ENCODE assay signal across 1 cellular context in genomic region chr20:32580970-32581838, GRCh38.
TF ChIP-seq lines count a peak whose summit lies in the region.

No MANE protein-coding gene starts in this region.

TF ChIP-seq in HepG2, 621 proteins besides CTCF, POLR2A, EP300 and RAD21 (continued from another document and continues in another):
- TF ChIP-seq, protein P1, sequence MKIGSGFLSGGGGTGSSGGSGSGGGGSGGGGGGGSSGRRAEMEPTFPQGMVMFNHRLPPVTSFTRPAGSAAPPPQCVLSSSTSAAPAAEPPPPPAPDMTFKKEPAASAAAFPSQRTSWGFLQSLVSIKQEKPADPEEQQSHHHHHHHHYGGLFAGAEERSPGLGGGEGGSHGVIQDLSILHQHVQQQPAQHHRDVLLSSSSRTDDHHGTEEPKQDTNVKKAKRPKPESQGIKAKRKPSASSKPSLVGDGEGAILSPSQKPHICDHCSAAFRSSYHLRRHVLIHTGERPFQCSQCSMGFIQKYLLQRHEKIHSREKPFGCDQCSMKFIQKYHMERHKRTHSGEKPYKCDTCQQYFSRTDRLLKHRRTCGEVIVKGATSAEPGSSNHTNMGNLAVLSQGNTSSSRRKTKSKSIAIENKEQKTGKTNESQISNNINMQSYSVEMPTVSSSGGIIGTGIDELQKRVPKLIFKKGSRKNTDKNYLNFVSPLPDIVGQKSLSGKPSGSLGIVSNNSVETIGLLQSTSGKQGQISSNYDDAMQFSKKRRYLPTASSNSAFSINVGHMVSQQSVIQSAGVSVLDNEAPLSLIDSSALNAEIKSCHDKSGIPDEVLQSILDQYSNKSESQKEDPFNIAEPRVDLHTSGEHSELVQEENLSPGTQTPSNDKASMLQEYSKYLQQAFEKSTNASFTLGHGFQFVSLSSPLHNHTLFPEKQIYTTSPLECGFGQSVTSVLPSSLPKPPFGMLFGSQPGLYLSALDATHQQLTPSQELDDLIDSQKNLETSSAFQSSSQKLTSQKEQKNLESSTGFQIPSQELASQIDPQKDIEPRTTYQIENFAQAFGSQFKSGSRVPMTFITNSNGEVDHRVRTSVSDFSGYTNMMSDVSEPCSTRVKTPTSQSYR (CRISPR knock-in tag; IDR thresholded peaks at IDR 0.05; ENCODE audit: borderline replicate concordance) = 0 out of 2 replicates have a peak, but pooled peaks have one; percentile 11
- TF ChIP-seq ZNF383 (CRISPR knock-in tag; IDR thresholded peaks at IDR 0.05; ENCODE audit: borderline replicate concordance) (no peak), HDAC1 (CRISPR knock-in tag; IDR thresholded peaks at IDR 0.05) (no peak), TOE1 (CRISPR knock-in tag; IDR thresholded peaks at IDR 0.05) (no peak), MYPOP (CRISPR knock-in tag; IDR thresholded peaks at IDR 0.05) (no peak), PHF21A (CRISPR knock-in tag; IDR thresholded peaks at IDR 0.05) (peak; percentile 77), ZNF292 (CRISPR knock-in tag; IDR thresholded peaks at IDR 0.05; ENCODE audit: borderline replicate concordance, low read depth) (no peak), ZNF530 (CRISPR knock-in tag; IDR thresholded peaks at IDR 0.05; ENCODE audit: low read depth) (no peak), ZNF550 (CRISPR knock-in tag; IDR thresholded peaks at IDR 0.05; ENCODE audit: borderline replicate concordance) (no peak), NCOA2 (CRISPR knock-in tag; IDR thresholded peaks at IDR 0.05) (0 out of 2 replicates have a peak, but pooled peaks have one; percentile 12), MTA3 (CRISPR knock-in tag; IDR thresholded peaks at IDR 0.05) (no peak), DPF2 (CRISPR knock-in tag; IDR thresholded peaks at IDR 0.05; ENCODE audit: borderline replicate concordance, low read depth) (peak; percentile 4; the same call in 1 of the 2 replicates), RBAK (CRISPR knock-in tag; IDR thresholded peaks at IDR 0.05) (no peak), ZMAT3 (CRISPR knock-in tag; conservative IDR thresholded peaks at IDR 0.05) (no peak; the same call in 1 of the 2 replicates), ZEB1 (IDR thresholded peaks at IDR 0.05; ENCODE audit: insufficient replicate concordance, low read depth) (peak; percentile 63), MXD4 (CRISPR knock-in tag; IDR thresholded peaks at IDR 0.05) (no peak), ATF7-NPFF (CRISPR knock-in tag; IDR thresholded peaks at IDR 0.05; ENCODE audit: low read depth) (no peak), CBX1 (IDR thresholded peaks at IDR 0.05; ENCODE audit: low read depth) (no peak), ZFP90 (CRISPR knock-in tag; IDR thresholded peaks at IDR 0.05; ENCODE audit: borderline replicate concordance) (no peak), AGO1 (IDR thresholded peaks at IDR 0.05; ENCODE audit: low read depth, low read length, poor library complexity, severe bottlenecking) (no peak), NFRKB (IDR thresholded peaks at IDR 0.05) (no peak), ZNF446 (CRISPR knock-in tag; IDR thresholded peaks at IDR 0.05) (no peak), ZIK1 (CRISPR knock-in tag; IDR thresholded peaks at IDR 0.05; ENCODE audit: borderline replicate concordance, low read depth) (no peak; the same call in 1 of the 2 replicates), ZBTB40 (IDR thresholded peaks at IDR 0.05) (no peak), ZBTB40 (CRISPR knock-in tag; IDR thresholded peaks at IDR 0.05) (no peak; the same call in 1 of the 2 replicates), PPARG (CRISPR knock-in tag; conservative IDR thresholded peaks at IDR 0.05) (no peak), ZNF253 (CRISPR knock-in tag; IDR thresholded peaks at IDR 0.05; ENCODE audit: borderline replicate concordance) (no peak), PLRG1 (conservative IDR thresholded peaks at IDR 0.05) (no peak), ZNF510 (CRISPR knock-in tag; IDR thresholded peaks at IDR 0.05; ENCODE audit: low read depth) (no peak), MYC (CRISPR knock-in tag; IDR thresholded peaks at IDR 0.05; ENCODE audit: borderline replicate concordance) (0 out of 2 replicates have a peak, but pooled peaks have one; percentile 2), MED8 (CRISPR knock-in tag; IDR thresholded peaks at IDR 0.05; ENCODE audit: insufficient replicate concordance) (no peak), ZNF256 (CRISPR knock-in tag; conservative IDR thresholded peaks at IDR 0.05) (no peak), WIZ (CRISPR knock-in tag; IDR thresholded peaks at IDR 0.05) (no peak), ZNF101 (CRISPR knock-in tag; IDR thresholded peaks at IDR 0.05; ENCODE audit: borderline replicate concordance, low read depth) (no peak), TRIM24 (CRISPR knock-in tag; IDR thresholded peaks at IDR 0.05) (no peak), AKAP8 (CRISPR knock-in tag; IDR thresholded peaks at IDR 0.05) (no peak), ZNF775 (CRISPR knock-in tag; IDR thresholded peaks at IDR 0.05; ENCODE audit: borderline replicate concordance) (no peak), NAIF1 (CRISPR knock-in tag; IDR thresholded peaks at IDR 0.05; ENCODE audit: borderline replicate concordance) (no peak), ZNF766 (CRISPR knock-in tag; IDR thresholded peaks at IDR 0.05; ENCODE audit: borderline replicate concordance) (0 out of 2 replicates have a peak, but pooled peaks have one; percentile 14), ZNF33A (CRISPR knock-in tag; IDR thresholded peaks at IDR 0.05; ENCODE audit: borderline replicate concordance) (no peak)
- TF ChIP-seq, protein P2, sequence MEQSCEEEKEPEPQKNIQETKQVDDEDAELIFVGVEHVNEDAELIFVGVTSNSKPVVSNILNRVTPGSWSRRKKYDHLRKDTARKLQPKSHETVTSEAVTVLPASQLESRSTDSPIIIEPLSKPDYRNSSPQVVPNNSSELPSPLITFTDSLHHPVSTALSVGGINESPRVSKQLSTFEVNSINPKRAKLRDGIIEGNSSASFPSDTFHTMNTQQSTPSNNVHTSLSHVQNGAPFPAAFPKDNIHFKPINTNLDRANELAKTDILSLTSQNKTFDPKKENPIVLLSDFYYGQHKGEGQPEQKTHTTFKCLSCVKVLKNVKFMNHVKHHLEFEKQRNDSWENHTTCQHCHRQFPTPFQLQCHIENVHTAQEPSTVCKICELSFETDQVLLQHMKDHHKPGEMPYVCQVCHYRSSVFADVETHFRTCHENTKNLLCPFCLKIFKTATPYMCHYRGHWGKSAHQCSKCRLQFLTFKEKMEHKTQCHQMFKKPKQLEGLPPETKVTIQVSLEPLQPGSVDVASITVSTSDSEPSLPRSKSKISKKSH (CRISPR knock-in tag; IDR thresholded peaks at IDR 0.05; ENCODE audit: borderline replicate concordance) = 0 out of 2 replicates have a peak, but pooled peaks have one; percentile 55
- TF ChIP-seq, protein P3, sequence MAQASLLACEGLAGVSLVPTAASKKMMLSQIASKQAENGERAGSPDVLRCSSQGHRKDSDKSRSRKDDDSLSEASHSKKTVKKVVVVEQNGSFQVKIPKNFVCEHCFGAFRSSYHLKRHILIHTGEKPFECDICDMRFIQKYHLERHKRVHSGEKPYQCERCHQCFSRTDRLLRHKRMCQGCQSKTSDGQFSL (CRISPR knock-in tag; IDR thresholded peaks at IDR 0.05) = peak; percentile 29; the same call in 1 of the 2 replicates
- TF ChIP-seq, protein P4, sequence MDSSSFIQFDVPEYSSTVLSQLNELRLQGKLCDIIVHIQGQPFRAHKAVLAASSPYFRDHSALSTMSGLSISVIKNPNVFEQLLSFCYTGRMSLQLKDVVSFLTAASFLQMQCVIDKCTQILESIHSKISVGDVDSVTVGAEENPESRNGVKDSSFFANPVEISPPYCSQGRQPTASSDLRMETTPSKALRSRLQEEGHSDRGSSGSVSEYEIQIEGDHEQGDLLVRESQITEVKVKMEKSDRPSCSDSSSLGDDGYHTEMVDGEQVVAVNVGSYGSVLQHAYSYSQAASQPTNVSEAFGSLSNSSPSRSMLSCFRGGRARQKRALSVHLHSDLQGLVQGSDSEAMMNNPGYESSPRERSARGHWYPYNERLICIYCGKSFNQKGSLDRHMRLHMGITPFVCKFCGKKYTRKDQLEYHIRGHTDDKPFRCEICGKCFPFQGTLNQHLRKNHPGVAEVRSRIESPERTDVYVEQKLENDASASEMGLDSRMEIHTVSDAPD (CRISPR knock-in tag; IDR thresholded peaks at IDR 0.05) = no peak
- TF ChIP-seq, protein P5, sequence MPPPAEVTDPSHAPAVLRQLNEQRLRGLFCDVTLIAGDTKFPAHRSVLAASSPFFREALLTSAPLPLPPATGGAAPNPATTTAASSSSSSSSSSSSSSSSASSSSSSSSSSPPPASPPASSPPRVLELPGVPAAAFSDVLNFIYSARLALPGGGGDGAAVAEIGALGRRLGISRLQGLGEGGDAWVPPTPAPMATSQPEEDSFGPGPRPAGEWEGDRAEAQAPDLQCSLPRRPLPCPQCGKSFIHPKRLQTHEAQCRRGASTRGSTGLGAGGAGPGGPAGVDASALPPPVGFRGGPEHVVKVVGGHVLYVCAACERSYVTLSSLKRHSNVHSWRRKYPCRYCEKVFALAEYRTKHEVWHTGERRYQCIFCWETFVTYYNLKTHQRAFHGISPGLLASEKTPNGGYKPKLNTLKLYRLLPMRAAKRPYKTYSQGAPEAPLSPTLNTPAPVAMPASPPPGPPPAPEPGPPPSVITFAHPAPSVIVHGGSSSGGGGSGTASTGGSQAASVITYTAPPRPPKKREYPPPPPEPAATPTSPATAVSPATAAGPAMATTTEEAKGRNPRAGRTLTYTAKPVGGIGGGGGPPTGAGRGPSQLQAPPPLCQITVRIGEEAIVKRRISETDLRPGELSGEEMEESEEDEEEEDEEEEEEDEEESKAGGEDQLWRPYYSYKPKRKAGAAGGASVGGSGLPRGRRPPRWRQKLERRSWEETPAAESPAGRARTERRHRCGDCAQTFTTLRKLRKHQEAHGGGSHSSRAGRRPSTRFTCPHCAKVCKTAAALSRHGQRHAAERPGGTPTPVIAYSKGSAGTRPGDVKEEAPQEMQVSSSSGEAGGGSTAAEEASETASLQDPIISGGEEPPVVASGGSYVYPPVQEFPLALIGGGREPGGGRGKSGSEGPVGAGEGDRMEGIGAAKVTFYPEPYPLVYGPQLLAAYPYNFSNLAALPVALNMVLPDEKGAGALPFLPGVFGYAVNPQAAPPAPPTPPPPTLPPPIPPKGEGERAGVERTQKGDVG (CRISPR knock-in tag; IDR thresholded peaks at IDR 0.05; ENCODE audit: borderline replicate concordance) = no peak; the same call in 1 of the 2 replicates
